Comparison of ENCODE assay signal across 12 cellular contexts in the genomic region with DNA sequence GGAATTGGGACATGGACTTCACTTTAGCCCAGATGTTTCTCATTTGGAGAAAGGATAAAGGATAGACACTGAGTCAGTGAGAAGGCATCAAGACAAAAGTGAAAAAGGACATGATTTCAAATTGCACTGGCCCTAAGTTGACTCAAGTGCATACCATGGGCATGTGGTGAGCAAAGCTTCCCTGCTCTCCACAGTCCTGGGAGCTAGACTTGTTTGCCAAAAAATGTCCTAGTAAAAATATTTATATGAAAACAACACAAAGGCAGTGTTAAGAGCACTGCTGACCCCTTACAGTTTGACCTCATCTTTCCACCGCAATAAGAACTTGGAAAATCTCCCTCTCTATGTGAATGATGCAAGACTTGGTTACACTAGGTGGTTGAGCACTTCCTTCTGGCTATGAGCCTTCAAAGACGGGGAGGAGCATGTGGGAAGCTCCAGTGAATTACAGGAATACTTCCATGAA. TPM values are rescaled to one million over a fixed set of nuclear protein-coding genes. Genes with fewer than 3 reads are reported as not detected.
DNase-seq lines count a peak whose midpoint lies in the region; ATAC-seq and TF ChIP-seq lines count a peak whose summit lies in the region.
"Had no signal": no experiment of that assay in that cellular context is flagged by ENCODE, and none has a peak within 500 bp of the region (broad histone marks: within the 10 kb centered on the region; RNA-seq: fewer than 3 reads in every experiment).

No MANE protein-coding gene starts in this region.

- H2AFZ ChIP-seq in ACC112 (ENCODE audit: low read length, unreplicated experiment) (no peak overlapping the region), osteoblast (ENCODE audit: low read length) (no peak overlapping the region)

- peaks cover 62% of the 10 kb centered on the region for H3K4me1 ChIP-seq in ACC112 (ENCODE audit: control insufficient read depth, insufficient read depth, low read length, unreplicated experiment)
- H3K4me1 ChIP-seq in SJSA1 (replicated peaks): peaks cover 37% of the 10 kb centered on the region
- peaks cover 63% of the 10 kb centered on the region for H3K4me1 ChIP-seq in osteoblast (ENCODE audit: insufficient read depth, low read length)

- H3K9me3 ChIP-seq in SJSA1 (replicated peaks): no peaks in the 10 kb centered on the region
- no peaks in the 10 kb centered on the region for H3K9me3 ChIP-seq in osteoblast (ENCODE audit: low read depth, low read length)

- no peaks in the 10 kb centered on the region for H3K9me3 Mint-ChIP-seq in nephron progenitor cell
- peaks cover 9% of the 10 kb centered on the region for H3K9me3 Mint-ChIP-seq in activated CD8-positive, alpha-beta T cell treated with anti-CD3 and anti-CD28 coated beads, Interleukin-2, amount 10 ng/mL, durations not matched to agents 7 days and 5 days (ENCODE audit: insufficient read depth)

- no peak overlapping the region for H3K4me3 Mint-ChIP-seq in nephron progenitor cell
- H3K4me3 Mint-ChIP-seq in activated CD8-positive, alpha-beta T cell treated with anti-CD3 and anti-CD28 coated beads, Interleukin-2, amount 10 ng/mL, durations not matched to agents 7 days and 5 days: no peak overlapping the region
- H3K4me3 Mint-ChIP-seq: activated T-cell treated with anti-CD3 and anti-CD28 coated beads, Interleukin-2, amount 50 U/mL, for 24 hours; naive thymus-derived CD4-positive, alpha-beta T cell had no signal

- H3K27ac Mint-ChIP-seq in nephron progenitor cell: no peak overlapping the region
- H3K27ac Mint-ChIP-seq in activated CD8-positive, alpha-beta T cell treated with anti-CD3 and anti-CD28 coated beads, Interleukin-2, amount 10 ng/mL, durations not matched to agents 7 days and 5 days: no peak overlapping the region
- H3K27ac Mint-ChIP-seq: activated T-cell treated with anti-CD3 and anti-CD28 coated beads, Interleukin-2, amount 50 U/mL, for 24 hours; naive thymus-derived CD4-positive, alpha-beta T cell had no signal

- H3K4me3 ChIP-seq in ACC112 (ENCODE audit: low read depth, low read length) (peak overlapping the region; percentile 39), SJSA1 (no peak overlapping the region), osteoblast (ENCODE audit: insufficient read depth, low read length) (no peak overlapping the region)

- H3K27ac ChIP-seq in ACC112 (ENCODE audit: low read depth, low read length) (peak overlapping the region; percentile 99), SJSA1 (peak overlapping the region; percentile 60), osteoblast (ENCODE audit: low read depth, low read length) (peak overlapping the region; percentile 94)
- H3K27ac ChIP-seq: HL-60 had no signal

- H3K4me2 ChIP-seq in osteoblast (ENCODE audit: insufficient read depth, low read length): peak overlapping the region; percentile 59

- no peak for TF ChIP-seq CTCF in osteoblast (IDR thresholded peaks at IDR 0.05; ENCODE audit: extremely low read depth, low read depth, low read length)
- TF ChIP-seq CTCF in nephron progenitor cell (IDR thresholded peaks at IDR 0.05): no peak

- H4K20me1 ChIP-seq in osteoblast (ENCODE audit: insufficient read depth, low read length): no peaks in the 10 kb centered on the region

- DNase-seq in SJSA1 (ENCODE audit: low read depth in 1 of 2, low spot score in 2 of 2) (peak; percentile 78 to 91), fibroblast of peridontal ligament (ENCODE audit: extremely low read depth) (peak; percentile 100), osteoblast (ENCODE audit: insufficient read length, low spot score, missing footprints) (peak; percentile 81), nephron progenitor cell (no peak), NCI-H524 treated with DMSO at 0.1 percent for 48 hours (lab: John Stamatoyannopoulos, UW) (no peak)
- DNase-seq in activated CD8-positive, alpha-beta T cell treated with anti-CD3 and anti-CD28 coated beads, Interleukin-2, amount 10 ng/mL, durations not matched to agents 7 days and 5 days: no peak
- DNase-seq: activated T-cell treated with anti-CD3 and anti-CD28 coated beads, Interleukin-2, amount 50 U/mL, for 24 hours; naive thymus-derived CD4-positive, alpha-beta T cell; T-helper 1 cell had no signal

- H3K27me3 Mint-ChIP-seq in nephron progenitor cell (ENCODE audit: low read depth, poor library complexity): no peaks in the 10 kb centered on the region
- H3K27me3 Mint-ChIP-seq in activated CD8-positive, alpha-beta T cell treated with anti-CD3 and anti-CD28 coated beads, Interleukin-2, amount 10 ng/mL, durations not matched to agents 7 days and 5 days (ENCODE audit: low read depth): no peaks in the 10 kb centered on the region
- H3K27me3 Mint-ChIP-seq: activated T-cell treated with anti-CD3 and anti-CD28 coated beads, Interleukin-2, amount 50 U/mL, for 24 hours; naive thymus-derived CD4-positive, alpha-beta T cell had no signal

- H3K4me1 Mint-ChIP-seq in nephron progenitor cell: no peaks in the 10 kb centered on the region
- no peaks in the 10 kb centered on the region for H3K4me1 Mint-ChIP-seq in activated CD8-positive, alpha-beta T cell treated with anti-CD3 and anti-CD28 coated beads, Interleukin-2, amount 10 ng/mL, durations not matched to agents 7 days and 5 days (ENCODE audit: low read depth)
- H3K4me1 Mint-ChIP-seq: naive thymus-derived CD4-positive, alpha-beta T cell had no signal

- H3K79me2 ChIP-seq in ACC112 (ENCODE audit: control insufficient read depth, insufficient read depth, low read length, unreplicated experiment) (no peaks in the 10 kb centered on the region), osteoblast (ENCODE audit: insufficient read depth, low read length) (no peaks in the 10 kb centered on the region)

- CTCF ChIA-PET in activated CD8-positive, alpha-beta T cell treated with anti-CD3 and anti-CD28 coated beads, Interleukin-2, amount 10 ng/mL, durations not matched to agents 7 days and 5 days (lab: Charles Lee): no interaction called here

- H3K36me3 ChIP-seq in ACC112 (ENCODE audit: insufficient read depth, low read length) (no peaks in the 10 kb centered on the region), SJSA1 (no peaks in the 10 kb centered on the region), osteoblast (ENCODE audit: insufficient read depth, low read length) (no peaks in the 10 kb centered on the region)

- POLR2A ChIA-PET in activated CD8-positive, alpha-beta T cell treated with anti-CD3 and anti-CD28 coated beads, Interleukin-2, amount 10 ng/mL, durations not matched to agents 7 days and 5 days (lab: Charles Lee): no interaction called here

- no peak for ATAC-seq in HG03280 (IDR thresholded peaks at IDR 0.05; ENCODE audit: unreplicated experiment)
- no peak for ATAC-seq in activated CD8-positive, alpha-beta T cell treated with anti-CD3 and anti-CD28 coated beads, Interleukin-2, amount 10 ng/mL, durations not matched to agents 7 days and 5 days
- ATAC-seq: naive thymus-derived CD4-positive, alpha-beta T cell had no signal

- H3K27me3 ChIP-seq in ACC112 (ENCODE audit: insufficient read depth, low read length) (no peaks in the 10 kb centered on the region), SJSA1 (replicated peaks) (no peaks in the 10 kb centered on the region), osteoblast (ENCODE audit: insufficient read depth, low read length) (no peaks in the 10 kb centered on the region)

- no peaks in the 10 kb centered on the region for H3K36me3 Mint-ChIP-seq in nephron progenitor cell (ENCODE audit: low read depth)
- H3K36me3 Mint-ChIP-seq in activated CD8-positive, alpha-beta T cell treated with anti-CD3 and anti-CD28 coated beads, Interleukin-2, amount 10 ng/mL, durations not matched to agents 7 days and 5 days (ENCODE audit: low read depth): no peaks in the 10 kb centered on the region
- H3K36me3 Mint-ChIP-seq: naive thymus-derived CD4-positive, alpha-beta T cell had no signal

RNA-seq across cellular contexts. Expression of gene FIBIN, which starts 46.5 kb away (rescaled TPM):
- total RNA-seq in SJSA1 (2014; rRNA removed; shearing (Covaris generic)): 2.6 and 4.9 TPM in 2 replicates
- total RNA-seq in osteoblast: 22.1 and 30.0 TPM in 2 replicates
- total RNA-seq in activated CD8-positive, alpha-beta T cell treated with anti-CD3 and anti-CD28 coated beads, Interleukin-2, amount 10 ng/mL, durations not matched to agents 7 days and 5 days: not detected
- total RNA-seq: naive thymus-derived CD4-positive, alpha-beta T cell had no signal

Comparison
In these comparisons a context has a peak if more than half of its experiments do, and no peak if none do; other contexts are left out.
1. DNase-seq: peak in SJSA1 (2 of 2), fibroblast of peridontal ligament (single experiment) and osteoblast (single experiment); none in nephron progenitor cell (single experiment), activated CD8-positive, alpha-beta T cell treated with anti-CD3 and anti-CD28 coated beads, Interleukin-2, amount 10 ng/mL, durations not matched to agents 7 days and 5 days (single experiment) and NCI-H524 treated with DMSO at 0.1 percent for 48 hours (single experiment).
2. Peak in every context shown above with its lines, with median percentiles within 50 percentile points of each other: H3K27ac ChIP-seq.